ENCODE assay signal across 8 cellular contexts in the genomic region with DNA sequence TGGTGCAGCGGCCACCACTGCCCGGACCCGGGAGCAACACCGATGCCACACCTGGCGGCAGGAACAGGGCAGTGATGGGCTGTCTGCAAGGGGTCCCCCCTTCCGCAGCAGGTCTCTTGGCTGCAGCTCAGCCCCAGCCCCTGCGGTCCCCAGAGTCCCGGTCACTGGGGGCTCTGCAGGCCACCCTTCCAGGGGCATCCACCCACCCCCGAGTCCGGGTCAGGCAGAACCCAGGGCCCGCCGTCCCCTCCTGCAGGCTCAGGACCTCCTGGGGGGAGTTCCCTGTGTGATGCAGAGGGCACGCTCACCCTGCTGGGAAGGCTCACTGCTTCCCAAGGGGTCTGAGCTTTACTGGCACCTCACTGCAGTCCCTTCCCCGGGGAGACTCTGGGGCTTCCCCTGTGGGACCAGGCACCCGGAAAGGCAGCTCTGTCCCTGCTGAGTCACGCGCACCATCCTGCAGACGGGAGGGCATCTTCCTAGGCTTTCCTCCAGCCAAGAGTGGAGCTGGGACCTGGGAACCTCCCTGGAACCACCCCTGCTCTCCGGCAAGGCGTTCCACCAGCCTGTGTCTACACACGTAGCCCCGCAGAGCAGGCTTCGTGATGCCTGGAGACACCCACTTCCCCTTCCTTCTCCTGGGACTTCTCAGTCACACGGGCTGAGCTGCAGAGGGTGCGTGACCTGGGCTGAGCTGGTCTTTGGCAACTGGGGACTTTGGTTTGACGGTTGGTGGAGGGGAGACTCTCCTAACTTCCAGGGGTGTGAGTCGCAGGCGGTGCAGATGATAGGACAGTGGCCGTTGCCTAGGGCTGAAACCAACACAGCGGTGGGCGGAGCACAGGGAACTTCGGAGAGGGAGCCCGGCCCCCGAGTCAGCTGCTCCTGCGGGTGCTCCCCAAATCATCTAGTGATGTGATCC. TPM values are rescaled to one million over a fixed set of nuclear protein-coding genes. Genes with fewer than 3 reads are reported as not detected.
A peak's percentile ranks its signal among the peaks of the same experiment; 100 is the strongest.
DNase-seq lines count a peak whose midpoint lies in the region; FAIRE-seq and TF ChIP-seq lines count a peak whose summit lies in the region.

No MANE protein-coding gene starts in this region.

- H3K4me1 ChIP-seq in Caco-2 (peaks cover 11% of the 10 kb centered on the region; the same call in 1 of the 2 replicates), HEK293 (ENCODE audit: control insufficient read depth, insufficient read depth, low read length) (no peaks in the 10 kb centered on the region), subcutaneous abdominal adipose tissue (ENCODE audit: control insufficient read depth in 5 of 5, insufficient read depth in 5 of 5, low read length in 5 of 5) (peaks cover 0 to 28% (median 14%) of the 10 kb centered on the region in 5 donors)

- H3K9me3 ChIP-seq in Caco-2, result no peaks in the 10 kb centered on the region
- H3K9me3 ChIP-seq in HEK293 (ENCODE audit: control insufficient read depth, insufficient read depth, low read depth, low read length), result no peaks in the 10 kb centered on the region
- H3K9me3 ChIP-seq in subcutaneous abdominal adipose tissue (ENCODE audit: control insufficient read depth in 5 of 5, low read length in 5 of 5), result no peaks in the 10 kb centered on the region

- DNase-seq in Caco-2, result peak in 1 of 2 experiments; percentile 41
- peak; percentile 60 for DNase-seq in SK-N-DZ (ENCODE audit: low spot score)
- DNase-seq in germinal center (ENCODE audit: low spot score), result peak; percentile 65
- DNase-seq in stimulated activated naive CD4-positive, alpha-beta T cell treated with Interleukin-2 at 50 U/mL for 16 hours (lab: John Stamatoyannopoulos, UW), result no peak
- no peak for DNase-seq in stimulated activated CD4-positive, alpha-beta T cell treated with anti-CD3 and anti-CD28 coated beads, Interleukin-4, amount 100 ng/mL, for 4 hours
- no peak for DNase-seq in D721Med (ENCODE audit: insufficient read length, low spot score)

- H3K27me3 Mint-ChIP-seq in Caco-2 (ENCODE audit: insufficient read depth, unreplicated experiment), result no peaks in the 10 kb centered on the region

- no peaks in the 10 kb centered on the region for H3K36me3 Mint-ChIP-seq in Caco-2 (ENCODE audit: insufficient read depth, unreplicated experiment)

- FAIRE-seq in D721Med (lab: Jason Lieb, UNC), result no peak

- H3K4me3 ChIP-seq in Caco-2 (ENCODE audit: low read depth, low read length), result peak overlapping the region; percentile 9
- H3K4me3 ChIP-seq in HEK293 (ENCODE audit: low read depth, low read length), result no peak overlapping the region
- peak overlapping the region in 3 of 5 donors; percentile 23 to 55 (median 34) for H3K4me3 ChIP-seq in subcutaneous abdominal adipose tissue (ENCODE audit: low read depth in 1 of 5, low read length in 5 of 5)

- H3K9ac ChIP-seq in subcutaneous abdominal adipose tissue (ENCODE audit: low read length in 5 of 5), result peak overlapping the region in 1 of 5 donors; percentile 46

- H3K27ac ChIP-seq in HEK293 (ENCODE audit: extremely low read depth, low read depth, low read length), result no peak overlapping the region
- no peak overlapping the region for H3K27ac ChIP-seq in subcutaneous abdominal adipose tissue (ENCODE audit: low read depth, low read length)

- intact Hi-C loops in Caco-2 (cut with micrococcal nuclease; ENCODE audit: unreplicated experiment), result no loop called here

- H3K36me3 ChIP-seq in Caco-2 (ENCODE audit: control insufficient read depth, insufficient read depth, low read length) (no peaks in the 10 kb centered on the region), HEK293 (ENCODE audit: control insufficient read depth in 2 of 2, insufficient read depth in 1 of 2, low read length in 2 of 2) (no peaks in the 10 kb centered on the region), subcutaneous abdominal adipose tissue (ENCODE audit: control insufficient read depth in 5 of 5, insufficient read depth in 5 of 5, low read length in 5 of 5) (no peaks in the 10 kb centered on the region)

- H3K4me3 Mint-ChIP-seq in Caco-2 (ENCODE audit: unreplicated experiment), result peak overlapping the region; percentile 69

- TF ChIP-seq CTCF in Caco-2 (IDR thresholded peaks at IDR 0.05; ENCODE audit: insufficient read depth in 1 of 2, low read depth in 1 of 2, low read length in 1 of 2, severe bottlenecking in 1 of 2, unreplicated experiment in 1 of 2) (no peak), HEK293 (tag by site-specific recombination; IDR thresholded peaks at IDR 0.05) (no peak), D721Med (IDR thresholded peaks at IDR 0.05; ENCODE audit: insufficient read depth, missing control alignments) (no peak)

- POLR2A ChIA-PET in Caco-2 (lab: Charles Lee), result interaction anchor here (0.6 kb wide), 1 partner anchor 126 kb away, joined by 3 read pairs; no protein-coding TSS in a partner anchor
- POLR2A ChIA-PET in HEK293 (lab: Yijun Ruan, JAX), result interaction anchor here (1.0 to 1.9 kb wide), 3 partner anchors 90 to 131 kb away, joined by 3 to 13 read pairs (median 5); no protein-coding TSS in a partner anchor

- H3K27me3 ChIP-seq in Caco-2 (replicated peaks; ENCODE audit: control insufficient read depth, insufficient read depth, low read length) (no peaks in the 10 kb centered on the region), subcutaneous abdominal adipose tissue (ENCODE audit: control insufficient read depth in 5 of 5, insufficient read depth in 4 of 5, low read length in 5 of 5) (peaks cover 4 to 16% (median 11%) of the 10 kb centered on the region in 5 donors)

- no TSS peak for BruUV-seq in Caco-2 (replicated peaks; lab: Mats Ljungman, UMichigan)

- no peak overlapping the region for H3K27ac Mint-ChIP-seq in Caco-2 (ENCODE audit: unreplicated experiment)

- CTCF ChIA-PET in Caco-2 (lab: Charles Lee), result interaction anchor here (0.7 to 2.2 kb wide), 9 partner anchors 59 to 138 kb away, joined by 3 to 9 read pairs (median 4); partner anchors contain the start of gene MCRIP1
- CTCF ChIA-PET in HEK293 (lab: Yijun Ruan, JAX), result interaction anchor here (0.7 to 2.2 kb wide), 13 partner anchors 9 to 370 kb away, joined by 3 to 6 read pairs (median 4); partner anchors contain the start of gene MCRIP1

- no peaks in the 10 kb centered on the region for H3K9me3 Mint-ChIP-seq in Caco-2 (ENCODE audit: unreplicated experiment)

- H3K4me1 Mint-ChIP-seq in Caco-2 (ENCODE audit: low read depth, unreplicated experiment), result no peaks in the 10 kb centered on the region

TF ChIP-seq in HEK293, 187 proteins besides CTCF, POLR2A, EP300 and RAD21 (continues in another document):
- no peak for TF ChIP-seq ZNF132 (tag by site-specific recombination; IDR thresholded peaks at IDR 0.05; ENCODE audit: borderline replicate concordance)
- TF ChIP-seq ZNF830 (tag by site-specific recombination; IDR thresholded peaks at IDR 0.05; ENCODE audit: low read depth), result no peak
- TF ChIP-seq ZNF24 (tag by site-specific recombination; IDR thresholded peaks at IDR 0.05), result no peak; the same call in 1 of the 2 replicates
- TF ChIP-seq ZBTB48 (tag by site-specific recombination; IDR thresholded peaks at IDR 0.05), result peak; percentile 42; the same call in 1 of the 2 replicates
- TF ChIP-seq ZFHX2 (tag by site-specific recombination; conservative IDR thresholded peaks at IDR 0.05), result peak; percentile 26; the same call in 1 of the 2 replicates
- no peak for TF ChIP-seq ZNF776 (tag by site-specific recombination; IDR thresholded peaks at IDR 0.05; ENCODE audit: borderline replicate concordance)
- TF ChIP-seq MZF1 (tag by site-specific recombination; IDR thresholded peaks at IDR 0.05; ENCODE audit: borderline replicate concordance), result no peak
- TF ChIP-seq ZNF426 (tag by site-specific recombination; IDR thresholded peaks at IDR 0.05), result no peak
- no peak for TF ChIP-seq ZNF362 (tag by site-specific recombination; IDR thresholded peaks at IDR 0.05)
- TF ChIP-seq ZNF223 (tag by site-specific recombination; IDR thresholded peaks at IDR 0.05), result no peak
- TF ChIP-seq ZNF157 (tag by site-specific recombination; IDR thresholded peaks at IDR 0.05), result no peak
- TF ChIP-seq, protein P1, sequence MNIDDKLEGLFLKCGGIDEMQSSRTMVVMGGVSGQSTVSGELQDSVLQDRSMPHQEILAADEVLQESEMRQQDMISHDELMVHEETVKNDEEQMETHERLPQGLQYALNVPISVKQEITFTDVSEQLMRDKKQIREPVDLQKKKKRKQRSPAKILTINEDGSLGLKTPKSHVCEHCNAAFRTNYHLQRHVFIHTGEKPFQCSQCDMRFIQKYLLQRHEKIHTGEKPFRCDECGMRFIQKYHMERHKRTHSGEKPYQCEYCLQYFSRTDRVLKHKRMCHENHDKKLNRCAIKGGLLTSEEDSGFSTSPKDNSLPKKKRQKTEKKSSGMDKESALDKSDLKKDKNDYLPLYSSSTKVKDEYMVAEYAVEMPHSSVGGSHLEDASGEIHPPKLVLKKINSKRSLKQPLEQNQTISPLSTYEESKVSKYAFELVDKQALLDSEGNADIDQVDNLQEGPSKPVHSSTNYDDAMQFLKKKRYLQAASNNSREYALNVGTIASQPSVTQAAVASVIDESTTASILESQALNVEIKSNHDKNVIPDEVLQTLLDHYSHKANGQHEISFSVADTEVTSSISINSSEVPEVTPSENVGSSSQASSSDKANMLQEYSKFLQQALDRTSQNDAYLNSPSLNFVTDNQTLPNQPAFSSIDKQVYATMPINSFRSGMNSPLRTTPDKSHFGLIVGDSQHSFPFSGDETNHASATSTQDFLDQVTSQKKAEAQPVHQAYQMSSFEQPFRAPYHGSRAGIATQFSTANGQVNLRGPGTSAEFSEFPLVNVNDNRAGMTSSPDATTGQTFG (tag by site-specific recombination; IDR thresholded peaks at IDR 0.05; ENCODE audit: borderline replicate concordance), result no peak

RNA-seq across cellular contexts. Expression of gene SLC25A10, which starts 23.4 kb away (rescaled TPM):
- total RNA-seq in Caco-2 (2022), result 49.5 and 54.8 TPM in 2 replicates
- 93.2 and 115 TPM in 2 replicates for polyA plus RNA-seq in SK-N-DZ (2014; cell fraction: cytosol; rRNA removed)
- polyA plus RNA-seq in SK-N-DZ (2014; cell fraction: nucleus; rRNA removed), result 72.5 and 115 TPM in 2 replicates

RNA-seq across cellular contexts. Expression of gene MRPL12, which starts 32.3 kb away (rescaled TPM):
- total RNA-seq in Caco-2 (2022), result 164 and 176 TPM in 2 replicates
- 49.5 and 59.3 TPM in 2 replicates for polyA plus RNA-seq in SK-N-DZ (2014; cell fraction: cytosol; rRNA removed)
- polyA plus RNA-seq in SK-N-DZ (2014; cell fraction: nucleus; rRNA removed), result 27.5 and 48.5 TPM in 2 replicates

RNA-seq across cellular contexts. Expression of gene HGS, which starts 51.6 kb away (rescaled TPM):
- 176 and 178 TPM in 2 replicates for total RNA-seq in Caco-2 (2022)
- polyA plus RNA-seq in SK-N-DZ (2014; cell fraction: cytosol; rRNA removed), result 132 and 162 TPM in 2 replicates
- 496 and 524 TPM in 2 replicates for polyA plus RNA-seq in SK-N-DZ (2014; cell fraction: nucleus; rRNA removed)

RNA-seq across cellular contexts. Expression of gene ARL16, which starts 51.8 kb away (rescaled TPM):
- total RNA-seq in Caco-2 (2022), result 45.1 and 49.8 TPM in 2 replicates
- 88.8 and 96.3 TPM in 2 replicates for polyA plus RNA-seq in SK-N-DZ (2014; cell fraction: cytosol; rRNA removed)
- 36.8 and 45.3 TPM in 2 replicates for polyA plus RNA-seq in SK-N-DZ (2014; cell fraction: nucleus; rRNA removed)

Comparison
In these comparisons a context has a peak if more than half of its experiments do, and no peak if none do; other contexts are left out.
1. DNase-seq: peak in SK-N-DZ (single experiment) and germinal center (single experiment); none in stimulated activated naive CD4-positive, alpha-beta T cell treated with Interleukin-2 at 50 U/mL for 16 hours (single experiment), stimulated activated CD4-positive, alpha-beta T cell treated with anti-CD3 and anti-CD28 coated beads, Interleukin-4, amount 100 ng/mL, for 4 hours (0 of 2) and D721Med (single experiment).